In the genomic region with DNA sequence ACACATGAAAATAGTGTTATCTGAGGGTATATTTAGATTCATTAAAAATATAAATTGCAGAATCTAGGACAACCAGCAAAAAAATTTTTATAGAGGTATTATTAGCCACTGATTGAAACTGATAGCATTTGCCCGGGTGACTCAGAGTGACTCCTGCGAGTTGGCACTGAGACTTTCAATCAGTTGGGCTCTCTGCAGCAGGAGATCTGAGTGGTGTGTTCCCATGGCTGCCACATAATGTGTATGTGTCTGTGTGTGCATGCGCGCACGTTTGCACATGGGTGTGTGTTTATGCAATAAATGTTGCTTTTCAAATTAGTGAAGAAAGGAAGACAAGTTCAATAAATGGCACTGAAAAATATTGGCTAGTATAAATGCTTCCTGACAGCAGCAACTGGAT, we compare ENCODE assay signal across 23 cellular contexts.
"Had no signal": no experiment of that assay in that cellular context is flagged by ENCODE, and none has a peak within 500 bp of the region (broad histone marks: within the 10 kb centered on the region; RNA-seq: fewer than 3 reads in every experiment).

No MANE protein-coding gene starts in this region.

- H2AFZ ChIP-seq: hepatocyte had no signal

- H3K27me3 ChIP-seq: dorsolateral prefrontal cortex, gastroesophageal sphincter, heart left ventricle, hepatocyte, left lung, right atrium auricular region, sigmoid colon, transverse colon, upper lobe of right lung, uterus had no signal

- H3K4me1 ChIP-seq: gastroesophageal sphincter, heart left ventricle, left lung, prostate gland, right atrium auricular region, sigmoid colon, transverse colon, upper lobe of right lung, uterus had no signal

- H3K27ac ChIP-seq: dorsolateral prefrontal cortex, epithelial cell of prostate, gastroesophageal sphincter, heart left ventricle, hepatocyte, left lung, prostate gland, right atrium auricular region, sigmoid colon, transverse colon, upper lobe of right lung, uterus had no signal

- H3K36me3 ChIP-seq: gastroesophageal sphincter, heart left ventricle, left lung, prostate gland, right atrium auricular region, sigmoid colon, transverse colon, upper lobe of right lung, uterus had no signal

- ATAC-seq: esophagus mucosa; gastroesophageal sphincter; heart left ventricle; left cardiac atrium; left lung; naive thymus-derived CD8-positive, alpha-beta T cell; stimulated activated naive B cell treated with anti-CD40 and anti-IgM and Interleukin-4, amounts not matched to agents 10 μg/mL and 1 μg/mL and 100 μg/mL, for 72 hours; upper lobe of right lung had no signal

- H3K9me3 ChIP-seq: gastroesophageal sphincter, heart left ventricle, left lung, prostate gland, right atrium auricular region, sigmoid colon, transverse colon, upper lobe of right lung, uterus had no signal

- H3K79me2 ChIP-seq: hepatocyte had no signal

- DNase-seq: dorsolateral prefrontal cortex; effector CD4-positive, alpha-beta T cell; foreskin fibroblast; heart left ventricle; left cardiac atrium; left lung; mesendoderm; midbrain; naive thymus-derived CD8-positive, alpha-beta T cell; nephron progenitor cell; sigmoid colon; stimulated activated CD4-positive, alpha-beta T cell treated with anti-CD3 and anti-CD28 coated beads, Interleukin-2, amount 100 ng/mL, for 24 hours; stimulated activated CD4-positive, alpha-beta T cell treated with anti-CD3 and anti-CD28 coated beads, Interleukin-4, amount 100 ng/mL, for 24 hours; stimulated activated naive B cell treated with anti-CD40 and anti-IgM and Interleukin-4, amounts not matched to agents 10 μg/mL and 1 μg/mL and 100 μg/mL, for 72 hours; transverse colon; upper lobe of right lung; uterus had no signal

- H3K4me3 ChIP-seq: dorsolateral prefrontal cortex, gastroesophageal sphincter, heart left ventricle, hepatocyte, left lung, prostate gland, right atrium auricular region, sigmoid colon, transverse colon, upper lobe of right lung, uterus had no signal

- H3K4me2 ChIP-seq: hepatocyte had no signal
